1 cellular context compared by ENCODE assay signal in the genomic region with DNA sequence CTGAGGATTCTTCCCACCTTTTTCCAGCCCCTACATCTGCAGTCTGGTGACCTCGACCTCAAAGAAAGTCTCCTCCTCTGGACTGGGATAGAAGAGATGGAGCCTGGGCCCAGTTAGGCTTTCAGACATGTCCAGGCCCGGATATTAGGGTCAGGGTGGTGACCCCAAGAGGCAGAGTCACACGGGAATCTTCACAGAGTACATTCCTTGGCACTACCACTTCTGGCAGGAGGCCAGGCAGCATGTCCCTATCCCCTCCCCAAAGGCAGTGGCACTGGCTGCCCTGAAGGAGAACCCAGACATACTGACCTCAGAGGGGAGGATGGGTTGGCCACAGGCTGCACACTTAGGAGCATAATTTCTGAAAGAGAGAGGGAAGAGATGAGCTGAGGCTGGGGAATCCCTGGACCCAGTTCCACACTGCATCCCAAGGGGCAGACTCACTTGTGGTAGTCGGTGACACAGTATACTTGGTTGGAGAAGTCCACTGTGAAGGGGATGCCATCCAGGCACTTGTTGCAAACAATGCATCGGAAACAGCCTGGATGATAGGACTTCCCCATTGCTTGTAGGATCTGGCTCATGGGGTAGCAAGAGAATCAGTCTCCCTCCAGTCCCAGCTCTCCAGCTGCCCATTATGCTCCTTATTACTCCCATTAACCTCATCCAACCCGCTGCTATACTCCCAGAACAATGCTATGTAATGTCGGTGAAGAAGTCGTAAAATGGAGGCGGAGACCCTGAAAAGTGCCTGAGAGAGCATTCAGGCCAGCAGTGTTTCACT.
TF ChIP-seq lines count a peak whose summit lies in the region.

No MANE protein-coding gene starts in this region.

TF ChIP-seq in GM23338, 12 proteins besides CTCF, POLR2A, EP300 and RAD21:
- TF ChIP-seq ZNF331 (CRISPR knock-in tag; IDR thresholded peaks at IDR 0.05; ENCODE audit: low read depth) (no peak), STAT1 (IDR thresholded peaks at IDR 0.05; ENCODE audit: unreplicated experiment) (no peak), ETS1 (IDR thresholded peaks at IDR 0.05) (no peak), CREB1 (CRISPR knock-in tag; IDR thresholded peaks at IDR 0.05; ENCODE audit: low read depth) (no peak), REST (IDR thresholded peaks at IDR 0.05; ENCODE audit: unreplicated experiment) (no peak), POLR2AphosphoS5 (IDR thresholded peaks at IDR 0.05; ENCODE audit: low read depth) (no peak), EZH2phosphoT487 (IDR thresholded peaks at IDR 0.05; ENCODE audit: unreplicated experiment) (no peak), ZNF114 (CRISPR knock-in tag; IDR thresholded peaks at IDR 0.05) (no peak), JUNB (IDR thresholded peaks at IDR 0.05; ENCODE audit: unreplicated experiment) (no peak), NANOG (IDR thresholded peaks at IDR 0.05; ENCODE audit: borderline replicate concordance) (no peak), EZH2 (IDR thresholded peaks at IDR 0.05; ENCODE audit: low read depth, unreplicated experiment) (no peak), ZNF462 (CRISPR knock-in tag; IDR thresholded peaks at IDR 0.05) (no peak)
